8 cellular contexts compared by ENCODE assay signal in the genomic region with DNA sequence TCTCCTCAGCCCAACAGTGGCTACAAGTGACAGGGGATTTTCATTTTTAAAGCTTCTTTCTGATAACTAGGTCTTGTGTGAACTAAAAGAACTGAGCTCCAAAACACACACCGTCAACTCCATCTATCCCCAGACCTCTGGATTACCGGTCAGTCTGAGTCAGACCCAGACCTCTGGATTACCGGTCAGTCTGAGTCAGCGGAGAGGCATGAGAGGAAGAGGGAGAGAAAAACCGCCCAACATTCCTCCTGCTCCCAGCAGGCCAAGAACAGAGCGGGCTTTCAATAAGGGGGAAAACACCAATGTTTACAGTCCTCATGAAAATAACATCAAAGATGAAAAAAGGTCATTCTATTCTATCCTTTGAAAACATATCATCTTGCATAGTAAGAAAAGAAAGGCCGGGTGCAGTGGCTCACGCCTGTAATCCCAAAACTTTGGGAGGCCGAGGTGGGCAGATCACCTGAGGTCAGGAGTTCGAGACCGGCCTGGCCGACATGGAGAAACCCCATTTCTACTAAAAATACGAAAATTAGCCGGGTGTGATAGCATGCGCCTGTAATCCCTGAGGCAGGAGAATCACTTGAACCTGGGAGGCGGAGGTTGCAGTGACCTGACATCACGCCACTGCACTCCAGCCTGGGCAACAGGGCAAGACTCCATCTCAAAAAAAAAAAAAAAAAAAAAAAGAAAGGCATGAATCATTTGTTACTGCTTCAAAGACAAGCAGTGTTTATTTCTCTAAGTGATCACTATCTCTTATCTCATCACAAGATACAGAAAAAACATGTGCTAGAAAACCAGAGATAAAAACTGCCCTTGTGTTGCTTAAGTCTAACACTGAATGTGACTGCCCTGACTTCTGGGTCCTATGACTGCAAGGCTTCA. TPM values are rescaled to one million over a fixed set of nuclear protein-coding genes. Genes with fewer than 3 reads are reported as not detected.
DNase-seq lines count a peak whose midpoint lies in the region; ATAC-seq and TF ChIP-seq lines count a peak whose summit lies in the region.

No MANE protein-coding gene starts in this region.

- peaks cover 84% of the 10 kb centered on the region for H3K79me2 ChIP-seq in Loucy (ENCODE audit: insufficient read depth, low read length)

- H3K27me3 ChIP-seq in BJ (ENCODE audit: control insufficient read depth, insufficient read depth, low read length) (no peaks in the 10 kb centered on the region), Loucy (ENCODE audit: insufficient read depth, low read length, poor library complexity, severe bottlenecking) (no peaks in the 10 kb centered on the region), aorta (ENCODE audit: control insufficient read depth in 1 of 2, insufficient read depth in 2 of 2, low read length in 1 of 2) (no peaks in the 10 kb centered on the region)

- intact Hi-C loops in aorta (cut with DNase I): loop anchor here (5.0 to 10.0 kb wide), 3 partner anchors 53 to 265 kb away; partner anchors contain the start of genes SUMO3 (in 2 of the 2) and UBE2G2 (in 2 of the 2)

- POLR2A ChIA-PET in BJ (lab: Charles Lee): no interaction called here

- H3K4me3 ChIP-seq in BJ (ENCODE audit: low read depth, low read length) (no peak overlapping the region), Loucy (ENCODE audit: low read length, poor library complexity, severe bottlenecking) (peak overlapping the region; percentile 86), aorta (ENCODE audit: low read length in 2 of 2) (no peak overlapping the region)

- peak overlapping the region; percentile 47 to 97 for H3K27ac ChIP-seq in aorta (ENCODE audit: low read depth in 1 of 2, low read length in 2 of 2)

- H3K4me2 ChIP-seq in Loucy (ENCODE audit: low read depth, low read length, poor library complexity, severe bottlenecking): peak overlapping the region; percentile 85

- peaks cover 79% of the 10 kb centered on the region for H4K20me1 ChIP-seq in Loucy (ENCODE audit: insufficient read depth, low read length, poor library complexity, severe bottlenecking)

- peak; percentile 70 for DNase-seq in BJ (ENCODE audit: low read depth)
- peak; percentile 50 for DNase-seq in central memory CD4-positive, alpha-beta T cell
- peak; percentile 85 to 95 for DNase-seq in lung microvascular endothelial cell (ENCODE audit: low read depth in 2 of 2)
- peak; percentile 76 to 84 for DNase-seq in aorta
- no peak for DNase-seq in effector CD8-positive, alpha-beta T cell (lab: John Stamatoyannopoulos, UW)

- H3K36me3 ChIP-seq in BJ (ENCODE audit: control insufficient read depth, insufficient read depth, low read length): peaks cover 2% of the 10 kb centered on the region
- peaks cover 13% of the 10 kb centered on the region for H3K36me3 ChIP-seq in Loucy (ENCODE audit: insufficient read depth, low read length)
- H3K36me3 ChIP-seq in aorta (ENCODE audit: control insufficient read depth in 1 of 2, insufficient read depth in 2 of 2, low read length in 1 of 2): no peaks in the 10 kb centered on the region

- no peak overlapping the region for H2AFZ ChIP-seq in Loucy (ENCODE audit: low read length)

- H3K4me1 ChIP-seq in Loucy (ENCODE audit: insufficient read depth, low read length, poor library complexity, severe bottlenecking): peaks cover 75% of the 10 kb centered on the region
- H3K4me1 ChIP-seq in aorta (ENCODE audit: control insufficient read depth in 1 of 2, insufficient read depth in 2 of 2, low read length in 2 of 2): peaks cover 0 to 4% of the 10 kb centered on the region in 2 donors

- no peaks in the 10 kb centered on the region for H3K9me2 ChIP-seq in Loucy (replicated peaks; ENCODE audit: low read depth, low read length)

- TF ChIP-seq CTCF in BJ (IDR thresholded peaks at IDR 0.05; ENCODE audit: insufficient read depth, low read depth, low read length) (no peak), Loucy (conservative IDR thresholded peaks at IDR 0.05; ENCODE audit: low read length) (no peak)

- CTCF ChIA-PET in BJ (lab: Yijun Ruan, JAX): no interaction called here

- peak overlapping the region; percentile 88 for H3K9ac ChIP-seq in Loucy (ENCODE audit: low read depth, low read length, poor library complexity, severe bottlenecking)

- H3K9me3 ChIP-seq in Loucy (ENCODE audit: insufficient read depth, low read depth, low read length): no peaks in the 10 kb centered on the region
- no peaks in the 10 kb centered on the region for H3K9me3 ChIP-seq in aorta (ENCODE audit: control insufficient read depth, low read length)

- WGBS in aorta, 2 donors: 35 to 39% methylated on average over 17 of the region's 17 CpGs

- ATAC-seq in aorta (ENCODE audit: low FRiP score): peak; percentile 12
- no peak for ATAC-seq in HG03175 (IDR thresholded peaks at IDR 0.05; ENCODE audit: unreplicated experiment)
- no peak for ATAC-seq in GM18868 (IDR thresholded peaks at IDR 0.05; ENCODE audit: unreplicated experiment)

- H3F3A ChIP-seq in Loucy (ENCODE audit: low read depth): no peaks in the 10 kb centered on the region

RNA-seq across cellular contexts. Expression of gene PTTG1IP, which starts 3.4 kb away (rescaled TPM):
- polyA plus RNA-seq in BJ (2011; rRNA removed) (234 and 249 TPM in 2 replicates), aorta (100 to 1,000 TPM; 103 to 191 TPM)
- polyA minus RNA-seq in BJ (2011; rRNA and poly(A)+ RNA removed): 74.2 and 109 TPM in 2 replicates
- total RNA-seq in lung microvascular endothelial cell (291 and 379 TPM in 2 replicates), aorta (100 to 1,000 TPM; 268 to 271 TPM)

RNA-seq across cellular contexts. Expression of gene ITGB2, which starts 50.6 kb away (rescaled TPM):
- polyA plus RNA-seq in BJ (2011; rRNA removed) (not detected in 2 replicates), aorta (10 to 100 TPM in 1 of 2 donors, 1 to 10 TPM in 1; 6.7 to 48.5 TPM)
- not detected in 2 replicates for polyA minus RNA-seq in BJ (2011; rRNA and poly(A)+ RNA removed)
- total RNA-seq in lung microvascular endothelial cell (0.20 and 0.22 TPM in 2 replicates), aorta (100 to 1,000 TPM in 1 of 2 donors, 10 to 100 TPM in 1; 65.5 to 110 TPM)

RNA-seq across cellular contexts. Expression of gene SUMO3, which starts 52.2 kb away (rescaled TPM):
- polyA plus RNA-seq in BJ (2011; rRNA removed) (82.6 and 111 TPM in 2 replicates), aorta (10 to 100 TPM; 35.7 to 88.0 TPM)
- 43.4 and 62.7 TPM in 2 replicates for polyA minus RNA-seq in BJ (2011; rRNA and poly(A)+ RNA removed)
- total RNA-seq in lung microvascular endothelial cell (68.7 and 70.0 TPM in 2 replicates), aorta (10 to 100 TPM; 63.2 to 68.9 TPM)

Comparison
In these comparisons a context has a peak if more than half of its experiments do, and no peak if none do; other contexts are left out.
1. RNA of gene ITGB2, which starts 50.6 kb away (total RNA-seq): 65.5 to 110 TPM in aorta; 0.20 to 0.22 TPM in lung microvascular endothelial cell; every median in the first group is over 10 times any median in the second.